Comparison of ENCODE assay signal across 25 cellular contexts in genomic region chr18:79802298-79802697, GRCh38. TPM values are rescaled to one million over a fixed set of nuclear protein-coding genes. Genes with fewer than 3 reads are reported as not detected.
DNase-seq lines count a peak whose midpoint lies in the region; ATAC-seq and TF ChIP-seq lines count a peak whose summit lies in the region.
"Had no signal": no experiment of that assay in that cellular context is flagged by ENCODE, and none has a peak within 500 bp of the region (broad histone marks: within the 10 kb centered on the region; RNA-seq: fewer than 3 reads in every experiment).

No MANE protein-coding gene starts in this region.

- DNase-seq in cardiac septum (ENCODE audit: low spot score): peak; percentile 47
- DNase-seq in right atrium auricular region (ENCODE audit: low spot score): no peak
- peak; percentile 88 for DNase-seq in mesenteric fat pad (ENCODE audit: low spot score)
- DNase-seq in spleen: peak; percentile 70
- DNase-seq in effector CD8-positive, alpha-beta T cell (lab: John Stamatoyannopoulos, UW): no peak
- DNase-seq in NCI-H187 (lab: John Stamatoyannopoulos, UW): no peak
- DNase-seq: 8988T, ACHN, DMS53, GM23248, H9, Karpas-422, NCI-H1105, NCI-H1436 treated with DMSO at 0.1 percent for 48 hours, NCI-H1930, NCI-H2107, NCI-H524 treated with DMSO at 0.1 percent for 48 hours, NCI-H774, PC-9, SHP77 treated with DMSO at 0.1 percent for 48 hours had no signal

- no peak overlapping the region for H3K4me3 ChIP-seq in right atrium auricular region
- H3K4me3 ChIP-seq in spleen: no peak overlapping the region
- H3K4me3 ChIP-seq: GM23248, PC-9 had no signal

- intact Hi-C loops in cardiac septum (cut with DNase I) (no loop called here), spleen (cut with DNase I; ENCODE audit: low total_unique reads) (no loop called here)

- peaks cover 0 to 12% of the 10 kb centered on the region in 2 donors for H3K27me3 ChIP-seq in right atrium auricular region
- H3K27me3 ChIP-seq in spleen (replicated peaks in 1 of 7): peaks cover 0 to 39% (median 32%) of the 10 kb centered on the region in 7 donors

- WGBS in spleen, 5 donors: 88 to 97% (median 94%) methylated on average over 18 of the region's 18 CpGs

- no peaks in the 10 kb centered on the region for H3K36me3 ChIP-seq in right atrium auricular region
- no peaks in the 10 kb centered on the region for H3K36me3 ChIP-seq in spleen

- no peaks in the 10 kb centered on the region for H3K9me3 ChIP-seq in right atrium auricular region
- no peaks in the 10 kb centered on the region for H3K9me3 ChIP-seq in spleen

- H3K27ac ChIP-seq in right atrium auricular region (no peak overlapping the region), spleen (no peak overlapping the region)
- H3K27ac ChIP-seq: GM23248, PC-9, RWPE1 had no signal

- TF ChIP-seq POLR2A in spleen (IDR thresholded peaks at IDR 0.05): no peak

- TF ChIP-seq CTCF in right atrium auricular region (IDR thresholded peaks at IDR 0.05) (no peak), spleen (IDR thresholded peaks at IDR 0.05 in 8 of 11, conservative IDR thresholded peaks at IDR 0.05 in 3 of 11) (no peak)

- no peak for ATAC-seq in HG03159 (IDR thresholded peaks at IDR 0.05; ENCODE audit: unreplicated experiment)
- ATAC-seq: HepG2 had no signal

- H3K4me1 ChIP-seq in right atrium auricular region (peaks cover 0 to 20% of the 10 kb centered on the region in 2 donors), spleen (peaks cover 18 to 29% (median 27%) of the 10 kb centered on the region in 6 donors)

RNA-seq across cellular contexts. Expression of gene KCNG2, which starts 4.6 kb away (rescaled TPM):
- total RNA-seq in cardiac septum (0.32 TPM), right atrium auricular region (not detected), mesenteric fat pad (0.51 TPM), spleen (1 to 10 TPM in 3 of 7 donors, under 1 TPM in 3, not detected in 1; 0.17 to 3.2 (median 1.1) TPM)
- under 1 TPM; 0.15 to 0.38 (median 0.22) TPM for polyA plus RNA-seq in spleen
- total RNA-seq: GM23248, HepG2, HT1080, PC-9 had no signal
- polyA plus RNA-seq: BJ, GM23248, HepG2 had no signal

Comparison
In these comparisons a context has a peak if more than half of its experiments do, and no peak if none do; other contexts are left out.
1. DNase-seq: peak in cardiac septum (single experiment), mesenteric fat pad (single experiment) and spleen (single experiment); none in right atrium auricular region (single experiment), effector CD8-positive, alpha-beta T cell (single experiment) and NCI-H187 (0 of 2).